Comparison of ENCODE assay signal across 23 cellular contexts in genomic region chr20:50389808-50390684, GRCh38.
A peak's percentile ranks its signal among the peaks of the same experiment; 100 is the strongest.
DNase-seq lines count a peak whose midpoint lies in the region; ATAC-seq, FAIRE-seq and TF ChIP-seq lines count a peak whose summit lies in the region.
"Had no signal": no experiment of that assay in that cellular context is flagged by ENCODE, and none has a peak within 500 bp of the region (broad histone marks: within the 10 kb centered on the region; RNA-seq: fewer than 3 reads in every experiment).

No MANE protein-coding gene starts in this region.

- peak overlapping the region; percentile 37 for H3K27ac Mint-ChIP-seq in CD8-positive, alpha-beta T cell
- H3K27ac Mint-ChIP-seq: T-helper 1 cell treated with Interleukin-12 subunit alpha and Interleukin-12 subunit beta and Interleukin-4 antibody, amounts not matched to agents 30 μg/mL and 1 μg/mL, for 36 hours had no signal

- no peaks in the 10 kb centered on the region for H3K36me3 Mint-ChIP-seq in CD8-positive, alpha-beta T cell

- no peak for FAIRE-seq in small intestine (lab: Jason Lieb, UNC)
- FAIRE-seq: islet of Langerhans had no signal

- no peak for DNase-seq in CD8-positive, alpha-beta T cell
- peak in 2 of 4 donors; percentile 50 to 59 for DNase-seq in body of pancreas
- peak; percentile 46 for DNase-seq in small intestine
- no peak for DNase-seq in head of caudate nucleus
- DNase-seq in NK-92 (lab: John Stamatoyannopoulos, UW; ENCODE audit: unreplicated experiment) = no peak
- DNase-seq in NCI-H82 (lab: John Stamatoyannopoulos, UW) = no peak
- no peak for DNase-seq in vagina (ENCODE audit: extremely low spot score in 2 of 2)
- DNase-seq: activated CD4-positive, alpha-beta T cell treated with anti-CD3 and anti-CD28 coated beads, Interleukin-2, amount 10 ng/mL, durations not matched to agents 7 days and 5 days; activated CD8-positive, alpha-beta memory T cell treated with anti-CD3 and anti-CD28 coated beads, Interleukin-2, amount 50 U/mL, for 48 hours; activated effector memory CD4-positive, alpha-beta T cell treated with Interleukin-2 at 50 U/mL for 16 hours; dermis blood vessel endothelial cell; GOT3; mesendoderm; MM.1S; NCI-H2171 treated with DMSO at 0.1 percent for 48 hours; NCI-H774; PC-9; SJCRH30; spleen had no signal

- POLR2A ChIA-PET in CD8-positive, alpha-beta T cell (lab: Charles Lee) = no interaction called here

- CTCF ChIA-PET in CD8-positive, alpha-beta T cell (lab: Charles Lee) = no interaction called here

- no peaks in the 10 kb centered on the region for H3K36me3 ChIP-seq in CD8-positive, alpha-beta T cell (ENCODE audit: insufficient read depth, low read length)
- no peaks in the 10 kb centered on the region for H3K36me3 ChIP-seq in body of pancreas (replicated peaks in 1 of 2; ENCODE audit: insufficient read depth in 1 of 2, low read depth in 2 of 2)
- no peaks in the 10 kb centered on the region for H3K36me3 ChIP-seq in liver (ENCODE audit: control insufficient read depth in 4 of 4, insufficient read depth in 3 of 4, low read depth in 1 of 4, low read length in 3 of 4)
- H3K36me3 ChIP-seq in small intestine (ENCODE audit: control insufficient read depth in 2 of 2, insufficient read depth in 2 of 2, low read length in 2 of 2) = no peaks in the 10 kb centered on the region
- no peaks in the 10 kb centered on the region for H3K36me3 ChIP-seq in vagina
- H3K36me3 ChIP-seq: SJCRH30, spleen, suprapubic skin had no signal

- H3K9me3 ChIP-seq in CD8-positive, alpha-beta T cell (ENCODE audit: low read length) = no peaks in the 10 kb centered on the region
- H3K9me3 ChIP-seq in body of pancreas = no peaks in the 10 kb centered on the region
- no peaks in the 10 kb centered on the region for H3K9me3 ChIP-seq in liver (ENCODE audit: control insufficient read depth in 4 of 4, low read length in 3 of 4)
- H3K9me3 ChIP-seq in small intestine (ENCODE audit: control insufficient read depth, low read depth) = no peaks in the 10 kb centered on the region
- H3K9me3 ChIP-seq in vagina = no peaks in the 10 kb centered on the region
- H3K9me3 ChIP-seq: SJCRH30, spleen, suprapubic skin had no signal

- TF ChIP-seq POLR2A in body of pancreas (IDR thresholded peaks at IDR 0.05) (no peak), vagina (IDR thresholded peaks at IDR 0.05) (no peak)

- H3K4me3 Mint-ChIP-seq in CD8-positive, alpha-beta T cell = no peak overlapping the region
- H3K4me3 Mint-ChIP-seq: activated CD4-positive, alpha-beta T cell treated with anti-CD3 and anti-CD28 coated beads, Interleukin-2, amount 10 ng/mL, durations not matched to agents 7 days and 5 days; T-helper 1 cell treated with Interleukin-12 subunit alpha and Interleukin-12 subunit beta and Interleukin-4 antibody, amounts not matched to agents 30 μg/mL and 1 μg/mL, for 36 hours had no signal

- no peak overlapping the region for H3K27ac ChIP-seq in CD8-positive, alpha-beta T cell (ENCODE audit: low read depth, low read length)
- H3K27ac ChIP-seq in body of pancreas = peak overlapping the region in 3 of 4 donors; percentile 67 to 68 (median 67)
- peak overlapping the region; percentile 85 to 88 for H3K27ac ChIP-seq in liver (ENCODE audit: low read depth in 1 of 2, low read length in 2 of 2)
- H3K27ac ChIP-seq in small intestine (ENCODE audit: low read depth in 1 of 2, low read length in 1 of 2) = peak overlapping the region; percentile 1 to 14
- no peak overlapping the region for H3K27ac ChIP-seq in vagina
- H3K27ac ChIP-seq: PC-9, SJCRH30, spleen, suprapubic skin had no signal

- H3K9me3 Mint-ChIP-seq in CD8-positive, alpha-beta T cell = no peaks in the 10 kb centered on the region
- H3K9me3 Mint-ChIP-seq: activated CD4-positive, alpha-beta T cell treated with anti-CD3 and anti-CD28 coated beads, Interleukin-2, amount 10 ng/mL, durations not matched to agents 7 days and 5 days; T-helper 1 cell treated with Interleukin-12 subunit alpha and Interleukin-12 subunit beta and Interleukin-4 antibody, amounts not matched to agents 30 μg/mL and 1 μg/mL, for 36 hours had no signal

- WGBS in body of pancreas, 2 donors = 37 to 41% methylated on average over 14 of the region's 14 CpGs
- 41% methylated on average over 14 of the region's 14 CpGs for WGBS in liver
- 24 to 61% (median 37%) methylated on average over 14 of the region's 14 CpGs for WGBS in small intestine, 3 donors

- H3K9ac ChIP-seq in liver (ENCODE audit: low read depth in 1 of 2, low read length in 2 of 2) = peak overlapping the region in 1 of 2 donors; percentile 34

- no peak for TF ChIP-seq RAD21 in liver (IDR thresholded peaks at IDR 0.05)

- no peak for ATAC-seq in CD8-positive, alpha-beta T cell
- ATAC-seq in body of pancreas = peak; percentile 45

- H3K4me1 ChIP-seq in CD8-positive, alpha-beta T cell (ENCODE audit: insufficient read depth, low read length) = peaks cover 27% of the 10 kb centered on the region
- H3K4me1 ChIP-seq in body of pancreas (peaks cover 47% of the 10 kb centered on the region), liver (ENCODE audit: control insufficient read depth in 4 of 4, insufficient read depth in 4 of 4, low read length in 3 of 4) (peaks cover 9 to 52% (median 37%) of the 10 kb centered on the region in 4 donors), small intestine (ENCODE audit: control insufficient read depth in 2 of 2, insufficient read depth in 1 of 2, low read depth in 1 of 2, low read length in 1 of 2) (peaks cover 3 to 5% of the 10 kb centered on the region in 2 donors), vagina (peaks cover 7% of the 10 kb centered on the region)

- no peaks in the 10 kb centered on the region for H3K27me3 ChIP-seq in CD8-positive, alpha-beta T cell (ENCODE audit: insufficient read depth, low read length)
- H3K27me3 ChIP-seq in body of pancreas (no peaks in the 10 kb centered on the region), liver (ENCODE audit: control insufficient read depth in 4 of 4, insufficient read depth in 4 of 4, low read length in 3 of 4) (no peaks in the 10 kb centered on the region), small intestine (ENCODE audit: control insufficient read depth in 2 of 2, insufficient read depth in 2 of 2, low read length in 2 of 2) (no peaks in the 10 kb centered on the region), vagina (no peaks in the 10 kb centered on the region)
- H3K27me3 ChIP-seq: suprapubic skin had no signal

- TF ChIP-seq CTCF in CD8-positive, alpha-beta T cell (IDR thresholded peaks at IDR 0.05) = no peak
- TF ChIP-seq CTCF in body of pancreas (IDR thresholded peaks at IDR 0.05) (no peak), liver (IDR thresholded peaks at IDR 0.05; ENCODE audit: low read depth, low read length, missing input control) (no peak), vagina (IDR thresholded peaks at IDR 0.05) (no peak)

- no peak overlapping the region for H3K4me3 ChIP-seq in CD8-positive, alpha-beta T cell (ENCODE audit: low read depth, low read length)
- no peak overlapping the region for H3K4me3 ChIP-seq in body of pancreas
- H3K4me3 ChIP-seq in liver (ENCODE audit: low read depth in 1 of 3, low read length in 3 of 3) = no peak overlapping the region
- H3K4me3 ChIP-seq in small intestine (ENCODE audit: low read depth in 1 of 2, low read length in 2 of 2) = no peak overlapping the region
- no peak overlapping the region for H3K4me3 ChIP-seq in vagina
- H3K4me3 ChIP-seq: PC-9, SJCRH30, spleen, suprapubic skin had no signal

- H3K4me1 Mint-ChIP-seq in CD8-positive, alpha-beta T cell (ENCODE audit: low read depth) = peaks cover 38% of the 10 kb centered on the region

- H3K27me3 Mint-ChIP-seq in CD8-positive, alpha-beta T cell (ENCODE audit: low read depth) = peaks cover 4% of the 10 kb centered on the region
- H3K27me3 Mint-ChIP-seq: activated CD4-positive, alpha-beta T cell treated with anti-CD3 and anti-CD28 coated beads, Interleukin-2, amount 10 ng/mL, durations not matched to agents 7 days and 5 days had no signal

- intact Hi-C loops in CD8-positive, alpha-beta T cell (cut with DNase I, micrococcal nuclease) = loop anchor here in 1 of 2 experiments (5.0 kb wide), 1 partner anchor 53 kb away; no protein-coding TSS in a partner anchor
- intact Hi-C loops in body of pancreas (cut with DNase I) = no loop called here
- intact Hi-C loops in head of caudate nucleus (cut with DNase I) = no loop called here
- intact Hi-C loops in vagina (cut with DNase I) = no loop called here

TF ChIP-seq in liver, 16 proteins besides CTCF, POLR2A, EP300 and RAD21 (continues in another document):
- TF ChIP-seq HNF4A (conservative IDR thresholded peaks at IDR 0.05) = peak; percentile 33 to 54
- TF ChIP-seq HNF4G (IDR thresholded peaks at IDR 0.05) = peak; percentile 6
- no peak for TF ChIP-seq JUND (IDR thresholded peaks at IDR 0.05)
- no peak for TF ChIP-seq NR2F2 (IDR thresholded peaks at IDR 0.05)
- peak; percentile 47 for TF ChIP-seq SP1 (IDR thresholded peaks at IDR 0.05)
- TF ChIP-seq YY1 (IDR thresholded peaks at IDR 0.05) = peak; percentile 12
- TF ChIP-seq ZBTB33 (IDR thresholded peaks at IDR 0.05) = no peak
- TF ChIP-seq ATF3 (IDR thresholded peaks at IDR 0.05) = no peak
- TF ChIP-seq RXRA (IDR thresholded peaks at IDR 0.05) = peak; percentile 81 to 82
- no peak for TF ChIP-seq FOXA2 (IDR thresholded peaks at IDR 0.05)
- peak; percentile 18 for TF ChIP-seq FOXA1 (IDR thresholded peaks at IDR 0.05)
- TF ChIP-seq GABPA (IDR thresholded peaks at IDR 0.05 in 1 of 2, conservative IDR thresholded peaks at IDR 0.05 in 1 of 2) = no peak
- no peak for TF ChIP-seq TAF1 (conservative IDR thresholded peaks at IDR 0.05)

Comparison
In these comparisons a context has a peak if more than half of its experiments do, and no peak if none do; other contexts are left out.
1. H3K27ac ChIP-seq: peak in body of pancreas (3 of 4), liver (2 of 2) and small intestine (2 of 2); none in CD8-positive, alpha-beta T cell (single experiment) and vagina (single experiment).